Comparison of ENCODE assay signal across 1 cellular context in the genomic region with DNA sequence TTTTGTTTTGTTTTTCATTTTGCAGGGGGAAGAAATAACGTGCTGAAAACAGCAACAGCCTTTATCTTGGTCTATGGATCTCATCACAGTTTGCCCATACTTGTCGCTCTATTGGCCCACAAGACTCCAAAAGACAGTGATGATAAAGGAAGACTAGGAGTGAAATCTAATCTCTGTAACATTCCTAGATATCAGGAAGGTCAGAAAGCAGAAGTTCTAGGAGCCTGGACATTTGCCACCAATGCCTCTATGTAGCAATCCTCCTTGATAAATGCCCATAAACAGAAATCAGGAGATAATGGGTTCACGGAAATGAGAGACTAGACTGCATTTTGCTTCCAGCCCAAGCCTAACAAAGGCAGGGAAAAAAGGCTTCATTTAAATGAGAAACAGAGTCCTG.
TF ChIP-seq lines count a peak whose summit lies in the region.

No MANE protein-coding gene starts in this region.

TF ChIP-seq in IMR-90, 13 proteins besides CTCF, POLR2A, EP300 and RAD21:
- TF ChIP-seq MAZ (IDR thresholded peaks at IDR 0.05; ENCODE audit: borderline replicate concordance, low read depth, low read length): no peak
- TF ChIP-seq, protein P1, sequence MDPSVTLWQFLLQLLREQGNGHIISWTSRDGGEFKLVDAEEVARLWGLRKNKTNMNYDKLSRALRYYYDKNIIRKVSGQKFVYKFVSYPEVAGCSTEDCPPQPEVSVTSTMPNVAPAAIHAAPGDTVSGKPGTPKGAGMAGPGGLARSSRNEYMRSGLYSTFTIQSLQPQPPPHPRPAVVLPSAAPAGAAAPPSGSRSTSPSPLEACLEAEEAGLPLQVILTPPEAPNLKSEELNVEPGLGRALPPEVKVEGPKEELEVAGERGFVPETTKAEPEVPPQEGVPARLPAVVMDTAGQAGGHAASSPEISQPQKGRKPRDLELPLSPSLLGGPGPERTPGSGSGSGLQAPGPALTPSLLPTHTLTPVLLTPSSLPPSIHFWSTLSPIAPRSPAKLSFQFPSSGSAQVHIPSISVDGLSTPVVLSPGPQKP (IDR thresholded peaks at IDR 0.05; ENCODE audit: borderline replicate concordance, low read depth, low read length): no peak
- TF ChIP-seq, protein P2, sequence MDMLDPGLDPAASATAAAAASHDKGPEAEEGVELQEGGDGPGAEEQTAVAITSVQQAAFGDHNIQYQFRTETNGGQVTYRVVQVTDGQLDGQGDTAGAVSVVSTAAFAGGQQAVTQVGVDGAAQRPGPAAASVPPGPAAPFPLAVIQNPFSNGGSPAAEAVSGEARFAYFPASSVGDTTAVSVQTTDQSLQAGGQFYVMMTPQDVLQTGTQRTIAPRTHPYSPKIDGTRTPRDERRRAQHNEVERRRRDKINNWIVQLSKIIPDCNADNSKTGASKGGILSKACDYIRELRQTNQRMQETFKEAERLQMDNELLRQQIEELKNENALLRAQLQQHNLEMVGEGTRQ (IDR thresholded peaks at IDR 0.05; ENCODE audit: low read depth, low read length): no peak
- no peak for TF ChIP-seq NFE2L2 (IDR thresholded peaks at IDR 0.05; ENCODE audit: low read depth, low read length)
- no peak for TF ChIP-seq SMC3 (IDR thresholded peaks at IDR 0.05; ENCODE audit: low read depth, low read length)
- TF ChIP-seq RFX5 (IDR thresholded peaks at IDR 0.05; ENCODE audit: low read depth, low read length): no peak
- no peak for TF ChIP-seq BHLHE40 (IDR thresholded peaks at IDR 0.05; ENCODE audit: low read depth, low read length)
TF ChIP-seq in IMR-90: peak in this region for 0.
